Comparison of ENCODE assay signal across 28 cellular contexts in genomic region chr20:22400440-22400839, GRCh38.
DNase-seq lines count a peak whose midpoint lies in the region; ATAC-seq, FAIRE-seq and TF ChIP-seq lines count a peak whose summit lies in the region.
"Had no signal": no experiment of that assay in that cellular context is flagged by ENCODE, and none has a peak within 500 bp of the region (broad histone marks: within the 10 kb centered on the region; RNA-seq: fewer than 3 reads in every experiment).

No MANE protein-coding gene starts in this region.

- no peaks in the 10 kb centered on the region; the same call in 1 of the 2 replicates for H3K9me2 ChIP-seq in GM23338 (ENCODE audit: insufficient read depth)

- H3K9me3 ChIP-seq in Panc1 (ENCODE audit: control insufficient read depth, insufficient read depth, low read depth, low read length) (no peaks in the 10 kb centered on the region), H1 (ENCODE audit: insufficient read depth in 2 of 2, low read depth in 1 of 2, low read length in 1 of 2) (no peaks in the 10 kb centered on the region)
- H3K9me3 ChIP-seq: BE2C, BLaER1 had no signal

- no peak overlapping the region for H3K56ac ChIP-seq in H1 (replicated peaks; ENCODE audit: insufficient read length, low read depth, low read length)

- no peak overlapping the region for H2BK120ac ChIP-seq in H1 (replicated peaks; ENCODE audit: low read depth, low read length)

- no peak for TF ChIP-seq RAD21 in H1 (IDR thresholded peaks at IDR 0.05 in 1 of 2, conservative IDR thresholded peaks at IDR 0.05 in 1 of 2; ENCODE audit: low read depth in 2 of 2, low read length in 2 of 2)

- CTCF ChIA-PET in Panc1 (lab: Charles Lee) = no interaction called here
- CTCF ChIA-PET in H1 (lab: Charles Lee; ENCODE audit: partially characterized antibody) = no interaction called here

- H3K27ac ChIP-seq in GM23338 (ENCODE audit: low read depth) (no peak overlapping the region), Panc1 (ENCODE audit: low read length) (peak overlapping the region; percentile 44; the same call in 1 of the 2 replicates), H1 (ENCODE audit: low read depth, low read length) (no peak overlapping the region)
- H3K27ac ChIP-seq: BLaER1 had no signal

- POLR2A ChIA-PET in Panc1 (lab: Charles Lee) (no interaction called here), H1 (lab: Charles Lee; ENCODE audit: partially characterized antibody) (no interaction called here)

- no peak overlapping the region for H3K18ac ChIP-seq in H1 (ENCODE audit: extremely low read depth, low read length)

- H4K20me1 ChIP-seq in GM23338 (replicated peaks; ENCODE audit: insufficient read depth) (no peaks in the 10 kb centered on the region), H1 (replicated peaks in 1 of 2; ENCODE audit: control insufficient read depth in 1 of 2, insufficient read depth in 2 of 2, low read length in 2 of 2) (no peaks in the 10 kb centered on the region)
- H4K20me1 ChIP-seq: BLaER1 had no signal

- H3K36me3 ChIP-seq in GM23338 (ENCODE audit: insufficient read depth) = no peaks in the 10 kb centered on the region
- H3K36me3 ChIP-seq in Panc1 (ENCODE audit: control insufficient read depth, insufficient read depth, low read length) = no peaks in the 10 kb centered on the region
- no peaks in the 10 kb centered on the region for H3K36me3 ChIP-seq in H1 (ENCODE audit: control insufficient read depth in 2 of 4, insufficient read depth in 4 of 4, low read length in 3 of 4)
- H3K36me3 ChIP-seq: BE2C, BLaER1 had no signal

- FAIRE-seq in H1 (lab: Jason Lieb, UNC) = peak; percentile 24
- FAIRE-seq: A204.1, GM12878, GM12892, GM18507, GM19239 had no signal

- no peak overlapping the region for H4K91ac ChIP-seq in H1 (replicated peaks; ENCODE audit: insufficient read length, low read length)

- no peak overlapping the region for H2BK20ac ChIP-seq in H1 (ENCODE audit: low read length)

- no peak overlapping the region for H3K4ac ChIP-seq in H1 (replicated peaks; ENCODE audit: insufficient read length, low read depth, low read length)

- no peak overlapping the region for H3K4me3 Mint-ChIP-seq in GM23338
- H3K4me3 Mint-ChIP-seq: CD14-positive monocyte; CD4-positive, alpha-beta memory T cell; CD4-positive, CD25-positive, alpha-beta regulatory T cell; CD8-positive, alpha-beta memory T cell had no signal

- H2BK15ac ChIP-seq in H1 (ENCODE audit: low read length) = no peak overlapping the region

- peaks cover 30% of the 10 kb centered on the region for H3K4me1 ChIP-seq in GM23338 (ENCODE audit: insufficient read depth)
- H3K4me1 ChIP-seq in Panc1 (ENCODE audit: control insufficient read depth, insufficient read depth, low read length) = peaks cover 27% of the 10 kb centered on the region
- peaks cover 0 to 7% (median under 1%) of the 10 kb centered on the region in 4 experiments; a peak in 6 of 7 replicates for H3K4me1 ChIP-seq in H1 (replicated peaks in 1 of 4; ENCODE audit: control insufficient read depth in 3 of 4, insufficient read depth in 4 of 4, low read length in 3 of 4)
- H3K4me1 ChIP-seq: BE2C had no signal

- in situ Hi-C loops in Panc1 (cut with HindIII; ENCODE audit: low pct_unique_long_range_greater_than_20kb, low sequenced_read_pairs) = no loop called here

- WGBS in H1 (ENCODE audit: extremely low coverage in 1 of 2, insufficient coverage in 1 of 2, insufficient read length in 1 of 2, insufficient replicate concordance in 2 of 2, low coverage in 1 of 2, low lambda C conversion rate in 2 of 2, missing lambda C conversion rate in 1 of 2), 2 experiments = 93% methylated on average over 4 of the region's 4 CpGs; no CpG with 5 or more reads in 1 of the 2 experiments

- no peak for TF ChIP-seq EP300 in H1 (IDR thresholded peaks at IDR 0.05; ENCODE audit: borderline replicate concordance in 1 of 2, low read depth in 2 of 2, low read length in 2 of 2)

- no peak overlapping the region for H3K27ac Mint-ChIP-seq in GM23338
- H3K27ac Mint-ChIP-seq: CD14-positive monocyte; CD4-positive, alpha-beta memory T cell; CD4-positive, CD25-positive, alpha-beta regulatory T cell; CD8-positive, alpha-beta memory T cell had no signal

- no peaks in the 10 kb centered on the region for H3K79me2 ChIP-seq in GM23338 (replicated peaks; ENCODE audit: insufficient read depth)
- H3K79me2 ChIP-seq in H1 (ENCODE audit: control insufficient read depth in 1 of 2, insufficient read depth in 2 of 2, low read length in 2 of 2) = no peaks in the 10 kb centered on the region

- no peak overlapping the region for H3K23ac ChIP-seq in H1 (ENCODE audit: insufficient read length)

- H2BK12ac ChIP-seq in H1 (ENCODE audit: low read depth, low read length) = no peak overlapping the region

- peaks cover 5% of the 10 kb centered on the region for H3K27me3 Mint-ChIP-seq in GM23338 (ENCODE audit: insufficient read depth, low read depth, poor library complexity)
- H3K27me3 Mint-ChIP-seq: CD4-positive, alpha-beta memory T cell; CD4-positive, CD25-positive, alpha-beta regulatory T cell had no signal

- 0 out of 2 replicates have a peak overlapping the region, but pooled peaks have one; percentile 40 for H2AFZ ChIP-seq in GM23338
- H2AFZ ChIP-seq in H1 (ENCODE audit: low read length) = no peak overlapping the region

- no peak overlapping the region for H3K4me2 ChIP-seq in GM23338
- H3K4me2 ChIP-seq in H1 (ENCODE audit: insufficient read depth in 1 of 2, low read depth in 2 of 2, low read length in 2 of 2) = no peak overlapping the region
- H3K4me2 ChIP-seq: BLaER1 had no signal

- H3K36me3 Mint-ChIP-seq in GM23338 (ENCODE audit: low read depth) = no peaks in the 10 kb centered on the region
- H3K36me3 Mint-ChIP-seq: CD14-positive monocyte; CD4-positive, alpha-beta memory T cell; CD4-positive, CD25-positive, alpha-beta regulatory T cell; CD8-positive, alpha-beta memory T cell had no signal

- no peaks in the 10 kb centered on the region for H3K9me3 Mint-ChIP-seq in GM23338
- H3K9me3 Mint-ChIP-seq: CD14-positive monocyte had no signal

- no peak overlapping the region for H3K14ac ChIP-seq in H1 (ENCODE audit: insufficient read length)

- no peak for ATAC-seq in GM23338
- no peak for ATAC-seq in Panc1
- no peak for ATAC-seq in GM18873 (IDR thresholded peaks at IDR 0.05; ENCODE audit: low FRiP score, unreplicated experiment)
- no peak for ATAC-seq in HG03196 (IDR thresholded peaks at IDR 0.05; ENCODE audit: unreplicated experiment)
- ATAC-seq: GM12878 had no signal

- H3F3A ChIP-seq in GM23338 (replicated peaks; ENCODE audit: low read depth) = no peaks in the 10 kb centered on the region; the same call in 1 of the 2 replicates

- H3K79me1 ChIP-seq in H1 (ENCODE audit: low read depth, low read length) = no peaks in the 10 kb centered on the region

- H2BK5ac ChIP-seq in H1 (ENCODE audit: low read depth, low read length) = no peak overlapping the region

- no TSS peak for BruUV-seq in Panc1 (replicated peaks; lab: Mats Ljungman, UMichigan)

- H3K4me3 ChIP-seq in GM23338 (no peak overlapping the region), Panc1 (ENCODE audit: low read depth in 2 of 2, low read length in 2 of 2) (no peak overlapping the region), H1 (ENCODE audit: extremely low read depth in 1 of 4, insufficient read depth in 2 of 4, low read depth in 3 of 4, low read length in 4 of 4) (no peak overlapping the region)
- H3K4me3 ChIP-seq: BLaER1, GM12878 had no signal

- no peaks in the 10 kb centered on the region for H3K23me2 ChIP-seq in H1 (ENCODE audit: low read depth, low read length)

- no peak overlapping the region for H3K9ac ChIP-seq in H1 (replicated peaks in 1 of 4; ENCODE audit: extremely low read depth in 1 of 4, low read depth in 3 of 4, low read length in 3 of 4)
- H3K9ac ChIP-seq: BLaER1 had no signal

- no peak for TF ChIP-seq CTCF in GM23338 (conservative IDR thresholded peaks at IDR 0.05; ENCODE audit: low read depth in 2 of 2)
- no peak for TF ChIP-seq CTCF in Panc1 (IDR thresholded peaks at IDR 0.05)
- no peak for TF ChIP-seq CTCF in H1 (IDR thresholded peaks at IDR 0.05; ENCODE audit: control extremely low read depth in 1 of 3, insufficient read depth in 1 of 3, low read depth in 1 of 3, low read length in 3 of 3)

- H2AK5ac ChIP-seq in H1 (ENCODE audit: low read depth, low read length) = no peak overlapping the region

- no peak for TF ChIP-seq POLR2A in H1 (IDR thresholded peaks at IDR 0.05; ENCODE audit: control extremely low read depth in 1 of 2, low read depth in 2 of 2, low read length in 2 of 2)

- intact Hi-C loops in Panc1 (cut with micrococcal nuclease; ENCODE audit: unreplicated experiment) = no loop called here

- H4K8ac ChIP-seq in H1 (ENCODE audit: extremely low read depth, insufficient read depth, low read length) = no peak overlapping the region

- no peak overlapping the region for H4K5ac ChIP-seq in H1 (ENCODE audit: insufficient read length, low read depth, low read length)

- DNase-seq in GM23338 (ENCODE audit: low spot score) (no peak), Panc1 (ENCODE audit: low read depth, low spot score) (no peak), H1 (ENCODE audit: low read depth in 1 of 2, low spot score in 2 of 2) (no peak), mucosa of gallbladder (ENCODE audit: low spot score) (no peak)
- DNase-seq: 8988T; ACHN; BE2C; C1 segment of cervical spinal cord; CD4-positive, alpha-beta memory T cell; CD4-positive, CD25-positive, alpha-beta regulatory T cell; CD8-positive, alpha-beta memory T cell; COR-L47; DMS 273 treated with DMSO at 0.1 percent for 48 hours; DMS153; DMS53; DMS79; DND-41; EL; GDM1 had no signal

- peaks cover 25% of the 10 kb centered on the region for H3K4me1 Mint-ChIP-seq in GM23338
- H3K4me1 Mint-ChIP-seq: CD4-positive, alpha-beta memory T cell; CD4-positive, CD25-positive, alpha-beta regulatory T cell; CD8-positive, alpha-beta memory T cell had no signal

- peaks cover 15% of the 10 kb centered on the region for H3K27me3 ChIP-seq in GM23338 (ENCODE audit: insufficient read depth)
- no peaks in the 10 kb centered on the region for H3K27me3 ChIP-seq in Panc1 (ENCODE audit: control insufficient read depth, insufficient read depth, low read length)
- H3K27me3 ChIP-seq in H1 (replicated peaks in 1 of 4; ENCODE audit: control insufficient read depth in 3 of 4, extremely low read depth in 1 of 4, insufficient read depth in 3 of 4, low read length in 3 of 4) = peaks cover 0 to 9% (median 5%) of the 10 kb centered on the region in 4 experiments; a peak in 4 of 7 replicates
- H3K27me3 ChIP-seq: BE2C, BLaER1 had no signal

TF ChIP-seq in GM23338, 12 proteins besides CTCF, POLR2A, EP300 and RAD21 (continues in another document):
- no peak for TF ChIP-seq JUNB (IDR thresholded peaks at IDR 0.05; ENCODE audit: unreplicated experiment)

TF ChIP-seq in H1, 55 proteins besides CTCF, POLR2A, EP300 and RAD21 (continues in another document):
- TF ChIP-seq BRCA1 (IDR thresholded peaks at IDR 0.05; ENCODE audit: low read depth, low read length) (no peak), POU5F1 (IDR thresholded peaks at IDR 0.05; ENCODE audit: low read depth, low read length) (no peak), JUND (IDR thresholded peaks at IDR 0.05; ENCODE audit: low read length) (no peak), E2F6 (IDR thresholded peaks at IDR 0.05) (no peak)
